17 cellular contexts compared by ENCODE assay signal in genomic region chr2:234861841-234862735, GRCh38.
DNase-seq lines count a peak whose midpoint lies in the region; ATAC-seq and TF ChIP-seq lines count a peak whose summit lies in the region.
"Had no signal": no experiment of that assay in that cellular context is flagged by ENCODE, and none has a peak within 500 bp of the region (broad histone marks: within the 10 kb centered on the region; RNA-seq: fewer than 3 reads in every experiment).

No MANE protein-coding gene starts in this region.

- peaks cover 3 to 7% of the 10 kb centered on the region in 2 experiments; a peak in 2 of 5 replicates for H3K9me3 Mint-ChIP-seq in H9
- no peaks in the 10 kb centered on the region for H3K9me3 Mint-ChIP-seq in chondrocyte (ENCODE audit: low read depth)
- H3K9me3 Mint-ChIP-seq in activated T-helper 2 cell treated with anti-CD3 and anti-CD28 coated beads, Interferon-gamma antibody, Interleukin-2, Interleukin-4, amounts not matched to agents 10 μg/mL and 5 μg/mL and 100 μg/mL, durations not matched to agents 14 hours and 24 hours and 36 hours: peaks cover 9% of the 10 kb centered on the region
- H3K9me3 Mint-ChIP-seq: natural killer cell had no signal

- H3K27me3 Mint-ChIP-seq in H9 (ENCODE audit: low read depth): no peaks in the 10 kb centered on the region
- H3K27me3 Mint-ChIP-seq in chondrocyte (ENCODE audit: low read depth): no peaks in the 10 kb centered on the region
- no peaks in the 10 kb centered on the region for H3K27me3 Mint-ChIP-seq in activated T-helper 2 cell treated with anti-CD3 and anti-CD28 coated beads, Interferon-gamma antibody, Interleukin-2, Interleukin-4, amounts not matched to agents 10 μg/mL and 5 μg/mL and 100 μg/mL, durations not matched to agents 14 hours and 24 hours and 36 hours (ENCODE audit: low read depth)

- H3K4me1 ChIP-seq in H9 (ENCODE audit: insufficient read depth, low read length): no peaks in the 10 kb centered on the region; the same call in 1 of the 2 replicates
- H3K4me1 ChIP-seq: ascending aorta had no signal

- ATAC-seq in left ventricle myocardium superior (peak; percentile 77), sciatic nerve (peak; percentile 77), HG02938 (IDR thresholded peaks at IDR 0.05; ENCODE audit: unreplicated experiment) (no peak)
- ATAC-seq: activated T-cell treated with anti-CD3 and anti-CD28 coated beads, Interleukin-2, amount 50 U/mL, for 72 hours; natural killer cell had no signal

- no peak overlapping the region for H3K4ac ChIP-seq in H9 (ENCODE audit: low read depth, low read length)

- intact Hi-C loops in left ventricle myocardium superior (cut with micrococcal nuclease) (no loop called here), sciatic nerve (cut with DNase I) (no loop called here)
- intact Hi-C loops in activated T-helper 2 cell treated with anti-CD3 and anti-CD28 coated beads, Interferon-gamma antibody, Interleukin-2, Interleukin-4, amounts not matched to agents 10 μg/mL and 5 μg/mL and 100 μg/mL, durations not matched to agents 14 hours and 24 hours and 36 hours (cut with micrococcal nuclease): no loop called here

- no peak overlapping the region for H2AK5ac ChIP-seq in H9 (ENCODE audit: insufficient read length, low read length)

- H4K8ac ChIP-seq in H9 (replicated peaks; ENCODE audit: insufficient read length, low read depth, low read length): no peak overlapping the region

- no peak overlapping the region for H3K56ac ChIP-seq in H9 (ENCODE audit: insufficient read length, low read depth, low read length)

- no peak overlapping the region for H3K27ac ChIP-seq in H9 (ENCODE audit: insufficient read length, low read depth, low read length)
- H3K27ac ChIP-seq: ascending aorta had no signal

- H3K79me2 ChIP-seq in H9 (ENCODE audit: insufficient read depth, low read length): no peaks in the 10 kb centered on the region

- H3K14ac ChIP-seq in H9 (ENCODE audit: insufficient read depth, low read length): no peak overlapping the region

- no CpG with 5 or more reads among the region's 12 CpGs for WGBS in H9 (ENCODE audit: extremely low coverage, insufficient read length, low lambda C conversion rate)

- H3K36me3 Mint-ChIP-seq in H9 (ENCODE audit: insufficient read depth in 1 of 3, low read depth in 3 of 3) (peaks cover 0 to 15% (median 0%) of the 10 kb centered on the region in 3 experiments; a peak in 3 of 7 replicates), chondrocyte (ENCODE audit: low read depth) (no peaks in the 10 kb centered on the region)
- H3K36me3 Mint-ChIP-seq in activated T-helper 2 cell treated with anti-CD3 and anti-CD28 coated beads, Interferon-gamma antibody, Interleukin-2, Interleukin-4, amounts not matched to agents 10 μg/mL and 5 μg/mL and 100 μg/mL, durations not matched to agents 14 hours and 24 hours and 36 hours (ENCODE audit: low read depth): no peaks in the 10 kb centered on the region
- H3K36me3 Mint-ChIP-seq: natural killer cell had no signal

- H2BK5ac ChIP-seq in H9 (ENCODE audit: insufficient read length, low read length): no peak overlapping the region

- no peaks in the 10 kb centered on the region for H3K9me3 ChIP-seq in H9 (ENCODE audit: control insufficient read depth, low read depth, low read length)
- H3K9me3 ChIP-seq: ascending aorta had no signal

- TF ChIP-seq CTCF in H9 (conservative IDR thresholded peaks at IDR 0.05) (no peak), chondrocyte (IDR thresholded peaks at IDR 0.05) (no peak)

- H2AFZ ChIP-seq in H9 (ENCODE audit: low read length): no peak overlapping the region

- H2BK12ac ChIP-seq in H9 (ENCODE audit: insufficient read length, low read depth, low read length): no peak overlapping the region

- no peak overlapping the region for H3K18ac ChIP-seq in H9 (ENCODE audit: insufficient read length, low read depth, low read length)

- H3K4me1 Mint-ChIP-seq in H9 (peaks cover 21 to 34% of the 10 kb centered on the region in 2 experiments), chondrocyte (ENCODE audit: low read depth) (peaks cover 34% of the 10 kb centered on the region)
- no peaks in the 10 kb centered on the region for H3K4me1 Mint-ChIP-seq in activated T-helper 2 cell treated with anti-CD3 and anti-CD28 coated beads, Interferon-gamma antibody, Interleukin-2, Interleukin-4, amounts not matched to agents 10 μg/mL and 5 μg/mL and 100 μg/mL, durations not matched to agents 14 hours and 24 hours and 36 hours (ENCODE audit: low read depth)
- H3K4me1 Mint-ChIP-seq: natural killer cell had no signal

- no peak overlapping the region for H4K5ac ChIP-seq in H9 (ENCODE audit: insufficient read length, low read depth, low read length)

- H3K23ac ChIP-seq in H9 (ENCODE audit: insufficient read length, low read depth, low read length): no peak overlapping the region

- H3K23me2 ChIP-seq in H9 (ENCODE audit: insufficient read length, low read depth, low read length, poor library complexity, severe bottlenecking): no peaks in the 10 kb centered on the region

- H3K9ac ChIP-seq in H9 (ENCODE audit: extremely low read depth, insufficient read length, low read length): no peak overlapping the region

- no peaks in the 10 kb centered on the region for H3K27me3 ChIP-seq in H9 (ENCODE audit: insufficient read depth, low read length)
- H3K27me3 ChIP-seq: ascending aorta had no signal

- no peak overlapping the region for H2BK120ac ChIP-seq in H9 (ENCODE audit: low read depth, low read length, poor library complexity, severe bottlenecking)

- H3K4me3 Mint-ChIP-seq in H9 (no peak overlapping the region), chondrocyte (ENCODE audit: unreplicated experiment) (no peak overlapping the region)
- H3K4me3 Mint-ChIP-seq in activated T-helper 2 cell treated with anti-CD3 and anti-CD28 coated beads, Interferon-gamma antibody, Interleukin-2, Interleukin-4, amounts not matched to agents 10 μg/mL and 5 μg/mL and 100 μg/mL, durations not matched to agents 14 hours and 24 hours and 36 hours (ENCODE audit: low read depth): no peak overlapping the region
- H3K4me3 Mint-ChIP-seq: activated T-cell treated with anti-CD3 and anti-CD28 coated beads, Interleukin-2, amount 50 U/mL, for 72 hours; natural killer cell had no signal

- DNase-seq in H9 (no peak), chondrocyte (ENCODE audit: low spot score) (no peak), left ventricle myocardium superior (peak; percentile 54), sciatic nerve (ENCODE audit: low spot score) (peak; percentile 66), KG1 (lab: John Stamatoyannopoulos, UW) (no peak), GDM1 (lab: John Stamatoyannopoulos, UW) (no peak)
- no peak for DNase-seq in activated T-helper 2 cell treated with anti-CD3 and anti-CD28 coated beads, Interferon-gamma antibody, Interleukin-2, Interleukin-4, amounts not matched to agents 10 μg/mL and 5 μg/mL and 100 μg/mL, durations not matched to agents 14 hours and 24 hours and 36 hours (ENCODE audit: low spot score)
- DNase-seq: activated T-cell treated with anti-CD3 and anti-CD28 coated beads, Interleukin-2, amount 50 U/mL, for 72 hours; effector memory CD4-positive, alpha-beta T cell; HCEC 1CT; kidney glomerular epithelial cell; natural killer cell; NCI-H2029; small intestine; T-helper 9 cell had no signal

- no peak overlapping the region for H3K4me2 ChIP-seq in H9 (ENCODE audit: insufficient read depth, insufficient read length, low read length)

- no peak overlapping the region for H3T11ph ChIP-seq in H9 (ENCODE audit: low read length)

- H2BK20ac ChIP-seq in H9 (ENCODE audit: low read depth, low read length, poor library complexity, severe bottlenecking): no peak overlapping the region

- H2BK15ac ChIP-seq in H9 (ENCODE audit: low read depth, low read length): no peak overlapping the region

- no peaks in the 10 kb centered on the region for H3K79me1 ChIP-seq in H9 (ENCODE audit: insufficient read depth, low read depth, low read length, poor library complexity, severe bottlenecking)

- H4K91ac ChIP-seq in H9 (ENCODE audit: insufficient read length, low read depth, low read length): no peak overlapping the region

- 0 out of 7 replicates have a peak overlapping the region, but pooled peaks of 2 of the 3 experiments have one; percentile 12 to 58 for H3K27ac Mint-ChIP-seq in H9
- peak overlapping the region; percentile 90 for H3K27ac Mint-ChIP-seq in chondrocyte (ENCODE audit: unreplicated experiment)
- no peak overlapping the region for H3K27ac Mint-ChIP-seq in activated T-helper 2 cell treated with anti-CD3 and anti-CD28 coated beads, Interferon-gamma antibody, Interleukin-2, Interleukin-4, amounts not matched to agents 10 μg/mL and 5 μg/mL and 100 μg/mL, durations not matched to agents 14 hours and 24 hours and 36 hours
- H3K27ac Mint-ChIP-seq: activated T-cell treated with anti-CD3 and anti-CD28 coated beads, Interleukin-2, amount 50 U/mL, for 72 hours; natural killer cell had no signal

- no peaks in the 10 kb centered on the region for H4K20me1 ChIP-seq in H9 (ENCODE audit: control insufficient read depth, insufficient read depth, insufficient read length)

Comparison
In these comparisons a context has a peak if more than half of its experiments do, and no peak if none do; other contexts are left out.
1. DNase-seq: peak in left ventricle myocardium superior (single experiment) and sciatic nerve (single experiment); none in H9 (single experiment), chondrocyte (single experiment), activated T-helper 2 cell treated with anti-CD3 and anti-CD28 coated beads, Interferon-gamma antibody, Interleukin-2, Interleukin-4, amounts not matched to agents 10 μg/mL and 5 μg/mL and 100 μg/mL, durations not matched to agents 14 hours and 24 hours and 36 hours (single experiment), KG1 (single experiment) and GDM1 (single experiment).